10 cellular contexts compared by ENCODE assay signal in genomic region chr4:54085284-54085683, GRCh38. TPM values are rescaled to one million over a fixed set of nuclear protein-coding genes. Genes with fewer than 3 reads are reported as not detected.
DNase-seq lines count a peak whose midpoint lies in the region; ATAC-seq and TF ChIP-seq lines count a peak whose summit lies in the region.
"Had no signal": no experiment of that assay in that cellular context is flagged by ENCODE, and none has a peak within 500 bp of the region (broad histone marks: within the 10 kb centered on the region; RNA-seq: fewer than 3 reads in every experiment).

No MANE protein-coding gene starts in this region.

- H3K36me3 ChIP-seq in adipocyte (ENCODE audit: control insufficient read depth, insufficient read depth, low read length, severe bottlenecking) (no peaks in the 10 kb centered on the region), skeletal muscle tissue (ENCODE audit: control insufficient read depth in 3 of 3, insufficient read depth in 3 of 3, low read length in 3 of 3) (no peaks in the 10 kb centered on the region), stomach (no peaks in the 10 kb centered on the region)

- no peak for TF ChIP-seq EP300 in stomach (IDR thresholded peaks at IDR 0.05)

- 75 to 85% (median 82%) methylated on average over 3 of the region's 3 CpGs for WGBS in stomach, 5 donors

- intact Hi-C loops in head of caudate nucleus (cut with DNase I) (no loop called here), stomach (cut with DNase I; ENCODE audit: low total_unique reads) (no loop called here)

- H3K27ac ChIP-seq in skeletal muscle tissue (ENCODE audit: low read depth, low read length) = peak overlapping the region; percentile 81
- H3K27ac ChIP-seq in stomach = peak overlapping the region in 1 of 5 donors; percentile 18

- no peaks in the 10 kb centered on the region for H3K9me3 ChIP-seq in adipocyte (ENCODE audit: control insufficient read depth, low read length)
- H3K9me3 ChIP-seq in skeletal muscle tissue (ENCODE audit: control insufficient read depth in 3 of 3, low read length in 3 of 3) = no peaks in the 10 kb centered on the region
- H3K9me3 ChIP-seq in stomach = no peaks in the 10 kb centered on the region

- H3K9ac ChIP-seq in adipocyte (ENCODE audit: low read length) (no peak overlapping the region), skeletal muscle tissue (ENCODE audit: low read depth in 1 of 3, low read length in 3 of 3) (peak overlapping the region in 1 of 3 donors; percentile 55)

- no peak for TF ChIP-seq POLR2A in stomach (IDR thresholded peaks at IDR 0.05)

- H3K27me3 ChIP-seq in adipocyte (replicated peaks; ENCODE audit: control insufficient read depth, insufficient read depth, low read length) (no peaks in the 10 kb centered on the region), skeletal muscle tissue (ENCODE audit: control insufficient read depth in 3 of 3, insufficient read depth in 3 of 3, low read length in 3 of 3) (peaks cover 0 to 2% (median 0%) of the 10 kb centered on the region in 3 donors), stomach (no peaks in the 10 kb centered on the region)

- H3K4me1 ChIP-seq in adipocyte (ENCODE audit: control insufficient read depth, insufficient read depth, low read length) (peaks cover 25% of the 10 kb centered on the region), skeletal muscle tissue (ENCODE audit: control insufficient read depth in 3 of 3, insufficient read depth in 3 of 3, low read length in 3 of 3) (peaks cover 0 to 10% (median 9%) of the 10 kb centered on the region in 3 donors), stomach (peaks cover 0 to 10% (median 0%) of the 10 kb centered on the region in 4 donors)

- H3K4me3 ChIP-seq in adipocyte (ENCODE audit: low read length) = no peak overlapping the region
- H3K4me3 ChIP-seq in skeletal muscle tissue (ENCODE audit: low read length in 3 of 3) = no peak overlapping the region
- no peak overlapping the region for H3K4me3 ChIP-seq in stomach

- peak; percentile 92 for DNase-seq in HT1080 (ENCODE audit: low read depth)
- DNase-seq in adipocyte (ENCODE audit: low read depth) = peak; percentile 80
- DNase-seq in head of caudate nucleus = peak; percentile 36 to 94 (median 80)
- DNase-seq in stomach = no peak
- no peak for DNase-seq in activated CD4-positive, alpha-beta T cell treated with anti-CD3 and anti-CD28 coated beads for 4 hours
- DNase-seq: kidney, NCI-H1105 treated with DMSO at 0.1 percent for 48 hours had no signal

- no peak for TF ChIP-seq CTCF in stomach (IDR thresholded peaks at IDR 0.05)

- no peak for ATAC-seq in GM18502 (IDR thresholded peaks at IDR 0.05; ENCODE audit: poor library complexity, unreplicated experiment)

RNA-seq across cellular contexts. Expression of gene GSX2, which starts 14.7 kb away (rescaled TPM):
- total RNA-seq in HT1080 (2014; rRNA removed; shearing (Covaris generic)) = not detected in 2 replicates
- polyA plus RNA-seq in HT1080 (2015; cell fraction: cytosol; rRNA removed) = not detected in 2 replicates
- polyA plus RNA-seq in HT1080 (2015; cell fraction: nucleus; rRNA removed) = not detected in 2 replicates
- not detected for total RNA-seq in skeletal muscle tissue
- not detected for total RNA-seq in stomach
- polyA plus RNA-seq in stomach = not detected
- total RNA-seq: kidney; T-helper 2 cell treated with Interferon-gamma antibody and Interleukin-4, amounts not matched to agents 100 ng/mL and 5 ng/mL, for 36 hours had no signal

RNA-seq across cellular contexts. Expression of gene CHIC2, which starts 20.9 kb away (rescaled TPM):
- total RNA-seq in HT1080 (2014; rRNA removed; shearing (Covaris generic)) = 48.0 and 49.5 TPM in 2 replicates
- polyA plus RNA-seq in HT1080 (2015; cell fraction: cytosol; rRNA removed) = 41.8 and 43.0 TPM in 2 replicates
- polyA plus RNA-seq in HT1080 (2015; cell fraction: nucleus; rRNA removed) = 18.0 TPM in 2 replicates
- total RNA-seq in skeletal muscle tissue (24.5 TPM), stomach (100 to 1,000 TPM in 1 of 5 donors, 10 to 100 TPM in 4; 15.8 to 128 (median 31.3) TPM)
- 10 to 100 TPM in 2 of 3 donors, 1 to 10 TPM in 1; 9.8 to 29.3 (median 17.1) TPM for polyA plus RNA-seq in stomach

Comparison
In these comparisons a context has a peak if more than half of its experiments do, and no peak if none do; other contexts are left out.
1. DNase-seq: peak in HT1080 (single experiment), adipocyte (single experiment) and head of caudate nucleus (42 of 42); none in stomach (single experiment) and activated CD4-positive, alpha-beta T cell treated with anti-CD3 and anti-CD28 coated beads for 4 hours (0 of 2).